Comparison of ENCODE assay signal across 9 cellular contexts in genomic region chr4:186727149-186727976, GRCh38. TPM values are rescaled to one million over a fixed set of nuclear protein-coding genes. Genes with fewer than 3 reads are reported as not detected.
A peak's percentile ranks its signal among the peaks of the same experiment; 100 is the strongest.
DNase-seq lines count a peak whose midpoint lies in the region; ATAC-seq, FAIRE-seq and TF ChIP-seq lines count a peak whose summit lies in the region.
"Had no signal": no experiment of that assay in that cellular context is flagged by ENCODE, and none has a peak within 500 bp of the region (broad histone marks: within the 10 kb centered on the region; RNA-seq: fewer than 3 reads in every experiment).

No MANE protein-coding gene starts in this region.

- H3K36me3 ChIP-seq in bronchial epithelial cell (ENCODE audit: control insufficient read depth, insufficient read depth, low read length) (no peaks in the 10 kb centered on the region), mesenchymal stem cell (ENCODE audit: control insufficient read depth in 1 of 2, insufficient read depth in 2 of 2, low read depth in 1 of 2, low read length in 2 of 2) (peaks cover 0 to 5% of the 10 kb centered on the region in 2 experiments), urinary bladder (ENCODE audit: insufficient read depth) (no peaks in the 10 kb centered on the region)

- peak overlapping the region; percentile 61 for H3K4me3 ChIP-seq in bronchial epithelial cell (ENCODE audit: low read depth, low read length)
- peak overlapping the region; percentile 86 to 89 for H3K4me3 ChIP-seq in mesenchymal stem cell (ENCODE audit: insufficient read depth in 1 of 2, low read depth in 1 of 2, low read length in 2 of 2)
- H3K4me3 ChIP-seq in urinary bladder (ENCODE audit: low read depth, low read length), result peak overlapping the region; percentile 74

- H2BK15ac ChIP-seq in mesenchymal stem cell (ENCODE audit: low read depth, poor library complexity, severe bottlenecking), result no peak overlapping the region

- no peak overlapping the region for H3K23ac ChIP-seq in mesenchymal stem cell (ENCODE audit: low read length in 2 of 2)

- no peak overlapping the region for H2AFZ ChIP-seq in mesenchymal stem cell (ENCODE audit: low read depth, low read length)

- no peak overlapping the region for H4K91ac ChIP-seq in mesenchymal stem cell (ENCODE audit: low read length)

- WGBS in mesenchymal stem cell, result 3% methylated on average over 6 of the region's 16 CpGs
- 8% methylated on average over 16 of the region's 16 CpGs for WGBS in urinary bladder

- peak overlapping the region; percentile 92 for H3K27ac ChIP-seq in mesenchymal stem cell (ENCODE audit: low read length, poor library complexity, severe bottlenecking)
- no peak overlapping the region for H3K27ac ChIP-seq in urinary bladder (ENCODE audit: low read depth)

- peaks cover 4% of the 10 kb centered on the region for H3K79me1 ChIP-seq in mesenchymal stem cell (replicated peaks; ENCODE audit: low read length, poor library complexity, severe bottlenecking)

- H2AK5ac ChIP-seq in mesenchymal stem cell (ENCODE audit: low read length, severe bottlenecking), result peak overlapping the region; percentile 64

- DNase-seq in activated naive CD4-positive, alpha-beta T cell treated with anti-CD3 and anti-CD28 coated beads, Interleukin-2, amount 50 U/mL, for 72 hours (ENCODE audit: low spot score in 2 of 2), result no peak
- DNase-seq in bronchial epithelial cell (ENCODE audit: low read depth) (peak; percentile 54), mesenchymal stem cell (peak; percentile 59), retina (no peak), NCI-H1930 (lab: John Stamatoyannopoulos, UW) (no peak)

- H3K4me1 ChIP-seq in mesenchymal stem cell (ENCODE audit: control insufficient read depth, insufficient read depth, low read depth, low read length) (peaks cover 3% of the 10 kb centered on the region), urinary bladder (ENCODE audit: insufficient read depth) (no peaks in the 10 kb centered on the region)

- no peak overlapping the region for H4K8ac ChIP-seq in mesenchymal stem cell (ENCODE audit: low read length)

- peak overlapping the region; percentile 79 for H3K4me2 ChIP-seq in mesenchymal stem cell (ENCODE audit: low read length, poor library complexity, severe bottlenecking)

- peak overlapping the region; percentile 8 for H2BK120ac ChIP-seq in mesenchymal stem cell (ENCODE audit: low read depth, low read length)

- H3K9me3 Mint-ChIP-seq in activated naive CD4-positive, alpha-beta T cell treated with anti-CD3 and anti-CD28 coated beads, Interleukin-2, amount 50 U/mL, for 24 hours, result peaks cover under 1% of the 10 kb centered on the region
- H3K9me3 Mint-ChIP-seq in activated naive CD4-positive, alpha-beta T cell treated with anti-CD3 and anti-CD28 coated beads, Interleukin-2, amount 50 U/mL, for 72 hours, result peaks cover 0 to 1% of the 10 kb centered on the region in 2 donors
- H3K9me3 Mint-ChIP-seq: stimulated activated naive CD8-positive, alpha-beta T cell treated with anti-CD3 and anti-CD28 coated beads, Interleukin-15, amount 100 ng/mL, for 72 hours had no signal

- no peaks in the 10 kb centered on the region for H3K9me3 ChIP-seq in mesenchymal stem cell (ENCODE audit: control insufficient read depth, low read length)

- peak overlapping the region; percentile 96 for H3K9ac ChIP-seq in mesenchymal stem cell (ENCODE audit: low read length)

- H3K27me3 Mint-ChIP-seq in activated naive CD4-positive, alpha-beta T cell treated with anti-CD3 and anti-CD28 coated beads, Interleukin-2, amount 50 U/mL, for 24 hours, result peaks cover 29% of the 10 kb centered on the region

- H3K4me1 Mint-ChIP-seq in activated naive CD4-positive, alpha-beta T cell treated with anti-CD3 and anti-CD28 coated beads, Interleukin-2, amount 50 U/mL, for 24 hours, result peaks cover 14% of the 10 kb centered on the region

- no peak overlapping the region for H3K27ac Mint-ChIP-seq in activated naive CD4-positive, alpha-beta T cell treated with anti-CD3 and anti-CD28 coated beads, Interleukin-2, amount 50 U/mL, for 24 hours
- peak overlapping the region in 1 of 2 donors; percentile 92 for H3K27ac Mint-ChIP-seq in activated naive CD4-positive, alpha-beta T cell treated with anti-CD3 and anti-CD28 coated beads, Interleukin-2, amount 50 U/mL, for 72 hours
- H3K27ac Mint-ChIP-seq: stimulated activated naive CD8-positive, alpha-beta T cell treated with anti-CD3 and anti-CD28 coated beads, Interleukin-15, amount 100 ng/mL, for 72 hours had no signal

- H3K4ac ChIP-seq in mesenchymal stem cell (ENCODE audit: low read depth in 1 of 2, low read length in 2 of 2), result peak overlapping the region; percentile 21 to 92

- peak overlapping the region; percentile 85 to 99 for H3K18ac ChIP-seq in mesenchymal stem cell (ENCODE audit: low read depth in 1 of 2, low read length in 2 of 2)

- ATAC-seq in activated naive CD4-positive, alpha-beta T cell treated with anti-CD3 and anti-CD28 coated beads, Interleukin-2, amount 50 U/mL, for 72 hours, result no peak
- no peak for ATAC-seq in HG03378 (IDR thresholded peaks at IDR 0.05; ENCODE audit: unreplicated experiment)
- ATAC-seq: stimulated activated naive CD8-positive, alpha-beta T cell treated with anti-CD3 and anti-CD28 coated beads, Interleukin-15, amount 100 ng/mL, for 72 hours had no signal

- no peaks in the 10 kb centered on the region for H3K36me3 Mint-ChIP-seq in activated naive CD4-positive, alpha-beta T cell treated with anti-CD3 and anti-CD28 coated beads, Interleukin-2, amount 50 U/mL, for 24 hours
- peaks cover 5 to 17% of the 10 kb centered on the region in 2 donors for H3K36me3 Mint-ChIP-seq in activated naive CD4-positive, alpha-beta T cell treated with anti-CD3 and anti-CD28 coated beads, Interleukin-2, amount 50 U/mL, for 72 hours

- H3K27me3 ChIP-seq in bronchial epithelial cell (ENCODE audit: control insufficient read depth, insufficient read depth, low read length), result no peaks in the 10 kb centered on the region
- H3K27me3 ChIP-seq in mesenchymal stem cell (ENCODE audit: control insufficient read depth in 1 of 2, insufficient read depth in 1 of 2, low read length in 2 of 2), result no peaks in the 10 kb centered on the region

- FAIRE-seq in bronchial epithelial cell (lab: Jason Lieb, UNC), result no peak

- H2BK12ac ChIP-seq in mesenchymal stem cell (ENCODE audit: low read length in 2 of 2), result no peak overlapping the region

- no peak for TF ChIP-seq CTCF in bronchial epithelial cell (IDR thresholded peaks at IDR 0.05; ENCODE audit: insufficient read depth, low read length, severe bottlenecking)

- peak overlapping the region; percentile 67 for H2BK5ac ChIP-seq in mesenchymal stem cell (ENCODE audit: low read depth, low read length, poor library complexity, severe bottlenecking)

- peak overlapping the region; percentile 52 for H3K4me3 Mint-ChIP-seq in activated naive CD4-positive, alpha-beta T cell treated with anti-CD3 and anti-CD28 coated beads, Interleukin-2, amount 50 U/mL, for 24 hours

- no peak overlapping the region for H3K14ac ChIP-seq in mesenchymal stem cell (ENCODE audit: low read length in 2 of 2)

RNA-seq across cellular contexts. Expression of gene FAT1, which starts 3.7 kb away (rescaled TPM):
- total RNA-seq in activated naive CD4-positive, alpha-beta T cell treated with anti-CD3 and anti-CD28 coated beads, Interleukin-2, amount 50 U/mL, for 72 hours, result under 1 TPM in 1 of 2 donors, not detected in 1; 0.02 TPM
- total RNA-seq in bronchial epithelial cell (237 and 301 TPM in 2 replicates), urinary bladder (215 TPM)
- 137 TPM for polyA plus RNA-seq in mesenchymal stem cell (2013, experiment 1 of 2)
- polyA plus RNA-seq in mesenchymal stem cell (2013, experiment 2 of 2), result 119 TPM
- polyA plus RNA-seq in urinary bladder, result 40.8 TPM

Comparison
In these comparisons a context has a peak if more than half of its experiments do, and no peak if none do; other contexts are left out.
1. DNase-seq: peak in bronchial epithelial cell (single experiment) and mesenchymal stem cell (single experiment); none in activated naive CD4-positive, alpha-beta T cell treated with anti-CD3 and anti-CD28 coated beads, Interleukin-2, amount 50 U/mL, for 72 hours (0 of 2), retina (single experiment) and NCI-H1930 (0 of 2).
2. RNA of gene FAT1, which starts 3.7 kb away (total RNA-seq): 237 to 301 TPM in bronchial epithelial cell and 215 TPM in urinary bladder (single experiment); 0.02 TPM in activated naive CD4-positive, alpha-beta T cell treated with anti-CD3 and anti-CD28 coated beads, Interleukin-2, amount 50 U/mL, for 72 hours; every median in the first group is over 100 times any median in the second.
3. Peak in every context shown above with its lines, with median percentiles within 50 percentile points of each other: H3K4me3 ChIP-seq.